Comparison of ENCODE assay signal across 14 cellular contexts in genomic region chr21:34511154-34511553, GRCh38. TPM values are rescaled to one million over a fixed set of nuclear protein-coding genes. Genes with fewer than 3 reads are reported as not detected.
DNase-seq lines count a peak whose midpoint lies in the region; ATAC-seq and TF ChIP-seq lines count a peak whose summit lies in the region.
"Had no signal": no experiment of that assay in that cellular context is flagged by ENCODE, and none has a peak within 500 bp of the region (broad histone marks: within the 10 kb centered on the region; RNA-seq: fewer than 3 reads in every experiment).

No MANE protein-coding gene starts in this region.

- no peak overlapping the region for H3K4me3 Mint-ChIP-seq in activated CD4-positive, alpha-beta memory T cell treated with anti-CD3 and anti-CD28 coated beads, Interleukin-2, amount 10 ng/mL, durations not matched to agents 7 days and 5 days
- H3K4me3 Mint-ChIP-seq: T-helper 17 cell had no signal

- POLR2A ChIA-PET in RWPE1 (lab: Yijun Ruan, JAX; ENCODE audit: low non-redundant PET) = no interaction called here
- POLR2A ChIA-PET in activated CD4-positive, alpha-beta memory T cell treated with anti-CD3 and anti-CD28 coated beads, Interleukin-2, amount 10 ng/mL, durations not matched to agents 7 days and 5 days (lab: Charles Lee) = no interaction called here

- H3K9me3 ChIP-seq in heart right ventricle = no peaks in the 10 kb centered on the region
- H3K9me3 ChIP-seq: transverse colon had no signal

- no peak overlapping the region for H3K27ac Mint-ChIP-seq in activated CD4-positive, alpha-beta memory T cell treated with anti-CD3 and anti-CD28 coated beads, Interleukin-2, amount 10 ng/mL, durations not matched to agents 7 days and 5 days
- H3K27ac Mint-ChIP-seq: T-helper 17 cell had no signal

- TF ChIP-seq POLR2A in GM18505 (IDR thresholded peaks at IDR 0.05; ENCODE audit: borderline replicate concordance, extremely low read depth, insufficient read depth, insufficient read length) = no peak

- TF ChIP-seq CTCF in RWPE1 (conservative IDR thresholded peaks at IDR 0.05; ENCODE audit: low read depth) = no peak
- TF ChIP-seq CTCF in heart right ventricle (IDR thresholded peaks at IDR 0.05) = no peak

- H3K27ac ChIP-seq in RWPE1 (peak overlapping the region; percentile 27; the same call in 1 of the 2 replicates), heart right ventricle (peak overlapping the region in 5 of 10 donors; percentile 14 to 87 (median 43))

- H3K36me3 ChIP-seq in heart right ventricle = peaks cover 0 to 15% (median 0%) of the 10 kb centered on the region in 9 donors
- H3K36me3 ChIP-seq: transverse colon had no signal

- peaks cover 0 to 40% (median 10%) of the 10 kb centered on the region in 9 donors for H3K4me1 ChIP-seq in heart right ventricle

- H3K9me3 Mint-ChIP-seq in activated CD4-positive, alpha-beta memory T cell treated with anti-CD3 and anti-CD28 coated beads, Interleukin-2, amount 10 ng/mL, durations not matched to agents 7 days and 5 days = no peaks in the 10 kb centered on the region

- DNase-seq in NCI-H2196 (lab: John Stamatoyannopoulos, UW; ENCODE audit: unreplicated experiment) (peak; percentile 25), NCI-H2196 treated with DMSO at 0.1 percent for 48 hours (lab: John Stamatoyannopoulos, UW; ENCODE audit: unreplicated experiment) (no peak), RWPE1 (ENCODE audit: low spot score) (no peak), heart right ventricle (no peak), sciatic nerve (ENCODE audit: low spot score) (no peak)
- DNase-seq in activated CD4-positive, alpha-beta memory T cell treated with anti-CD3 and anti-CD28 coated beads, Interleukin-2, amount 10 ng/mL, durations not matched to agents 7 days and 5 days = no peak
- DNase-seq: DMS 273 treated with DMSO at 0.1 percent for 48 hours, KG1, kidney glomerular epithelial cell, T-helper 17 cell had no signal

- no peaks in the 10 kb centered on the region for H3K27me3 ChIP-seq in heart right ventricle
- H3K27me3 ChIP-seq: transverse colon had no signal

- intact Hi-C loops in heart right ventricle (cut with DNase I) (loop anchor here in 2 of 10 donors (2.0 kb wide), 2 partner anchors 70 to 72 kb away; no protein-coding TSS in a partner anchor), sciatic nerve (cut with DNase I) (no loop called here)

- ATAC-seq in heart right ventricle (peak in 7 of 8 donors; percentile 6 to 48 (median 38)), sciatic nerve (peak; percentile 16), GM18505 (IDR thresholded peaks at IDR 0.05; ENCODE audit: unreplicated experiment) (no peak), HG02884 (IDR thresholded peaks at IDR 0.05; ENCODE audit: unreplicated experiment) (no peak)
- ATAC-seq: T-helper 17 cell had no signal

- WGBS in heart right ventricle, 2 donors = 66 to 67% methylated on average over 5 of the region's 5 CpGs

- peak overlapping the region in 1 of 10 donors; percentile 50 for H3K4me3 ChIP-seq in heart right ventricle
- H3K4me3 ChIP-seq: GM12878, transverse colon had no signal

- CTCF ChIA-PET in RWPE1 (lab: Yijun Ruan, JAX) = interaction anchor here (0.6 to 2.0 kb wide), 5 partner anchors 12 to 144 kb away, joined by 3 to 12 read pairs (median 4); no protein-coding TSS in a partner anchor
- CTCF ChIA-PET in activated CD4-positive, alpha-beta memory T cell treated with anti-CD3 and anti-CD28 coated beads, Interleukin-2, amount 10 ng/mL, durations not matched to agents 7 days and 5 days (lab: Charles Lee) = interaction anchor here (0.9 to 1.1 kb wide), 2 partner anchors 14 to 91 kb away, joined by 3 to 5 read pairs; no protein-coding TSS in a partner anchor

- H3K36me3 Mint-ChIP-seq in activated CD4-positive, alpha-beta memory T cell treated with anti-CD3 and anti-CD28 coated beads, Interleukin-2, amount 10 ng/mL, durations not matched to agents 7 days and 5 days (ENCODE audit: low read depth) = no peaks in the 10 kb centered on the region

- H3K27me3 Mint-ChIP-seq in activated CD4-positive, alpha-beta memory T cell treated with anti-CD3 and anti-CD28 coated beads, Interleukin-2, amount 10 ng/mL, durations not matched to agents 7 days and 5 days = peaks cover 2% of the 10 kb centered on the region

- H3K4me1 Mint-ChIP-seq in activated CD4-positive, alpha-beta memory T cell treated with anti-CD3 and anti-CD28 coated beads, Interleukin-2, amount 10 ng/mL, durations not matched to agents 7 days and 5 days = no peaks in the 10 kb centered on the region

RNA-seq across cellular contexts. Expression of gene KCNE1, which starts 0.9 kb away (rescaled TPM):
- 10 to 100 TPM in 2 of 10 donors, 1 to 10 TPM in 8; 4.7 to 15.5 (median 7.5) TPM for total RNA-seq in heart right ventricle
- polyA plus RNA-seq in heart right ventricle = 1 to 10 TPM in 1 of 2 donors, under 1 TPM in 1; 0.75 to 2.4 TPM
- total RNA-seq in sciatic nerve = 2.5 TPM
- under 1 TPM in 1 of 2 experiments, not detected in 1; 0.40 TPM for total RNA-seq in activated CD4-positive, alpha-beta memory T cell treated with anti-CD3 and anti-CD28 coated beads, Interleukin-2, amount 10 ng/mL, durations not matched to agents 7 days and 5 days

Comparison
In these comparisons a context has a peak if more than half of its experiments do, and no peak if none do; other contexts are left out.
1. ATAC-seq: peak in heart right ventricle (7 of 8) and sciatic nerve (single experiment); none in GM18505 (single experiment) and HG02884 (single experiment).